ENCODE assay signal across 25 cellular contexts in the genomic region with DNA sequence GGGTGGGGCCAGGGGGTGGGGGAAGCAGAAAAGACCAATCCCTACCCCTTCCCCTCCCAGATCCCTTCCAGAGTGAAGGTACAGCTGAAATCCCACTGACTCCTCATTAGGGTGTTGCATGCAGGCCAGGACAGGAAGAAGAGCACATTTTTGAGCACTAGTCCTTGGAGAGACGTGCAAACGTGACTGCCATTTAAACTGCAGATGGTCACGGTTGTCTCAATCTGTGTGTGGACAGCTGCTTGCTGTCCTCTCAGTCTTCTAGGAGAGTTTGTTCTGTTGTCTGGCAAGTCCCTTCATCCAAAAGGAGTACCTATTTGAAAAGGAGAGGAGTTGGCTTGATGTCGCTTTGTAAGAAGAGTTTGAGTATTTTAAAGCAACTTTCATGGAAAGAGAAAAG.
"Had no signal": no experiment of that assay in that cellular context is flagged by ENCODE, and none has a peak within 500 bp of the region (broad histone marks: within the 10 kb centered on the region; RNA-seq: fewer than 3 reads in every experiment).

No MANE protein-coding gene starts in this region.

- ATAC-seq: activated CD4-positive, alpha-beta T cell treated with anti-CD3 and anti-CD28 coated beads for 36 hours; activated CD8-positive, alpha-beta memory T cell treated with anti-CD3 and anti-CD28 coated beads, Interleukin-2, amount 10 ng/mL, durations not matched to agents 7 days and 5 days; activated CD8-positive, alpha-beta T cell treated with anti-CD3 and anti-CD28 coated beads, Interleukin-2, amount 10 ng/mL, durations not matched to agents 7 days and 5 days; activated naive CD4-positive, alpha-beta T cell treated with anti-CD3 and anti-CD28 coated beads, Interleukin-2, amount 50 U/mL, for 72 hours; activated T-cell treated with anti-CD3 and anti-CD28 coated beads, Interleukin-2, amount 50 U/mL, for 72 hours; gastroesophageal sphincter; left cardiac atrium; left ventricle myocardium superior; pancreas; sciatic nerve; stimulated activated effector memory CD8-positive, alpha-beta T cell treated with anti-CD3 and anti-CD28 coated beads, Interleukin-12 subunit alpha, Interleukin-12 subunit beta, amount 100 ng/mL, for 72 hours had no signal

- DNase-seq: activated CD4-positive, alpha-beta T cell treated with anti-CD3 and anti-CD28 coated beads for 36 hours; activated CD4-positive, CD25-positive, alpha-beta regulatory T cell; activated CD8-positive, alpha-beta memory T cell treated with anti-CD3 and anti-CD28 coated beads, Interleukin-2, amount 10 ng/mL, durations not matched to agents 7 days and 5 days; activated CD8-positive, alpha-beta T cell treated with anti-CD3 and anti-CD28 coated beads, Interleukin-2, amount 10 ng/mL, durations not matched to agents 7 days and 5 days; activated naive CD4-positive, alpha-beta T cell; activated T-cell treated with anti-CD3 and anti-CD28 coated beads, Interleukin-2, amount 50 U/mL, for 72 hours; central memory CD4-positive, alpha-beta T cell; head of caudate nucleus; hippocampal formation; left cardiac atrium; left ventricle myocardium superior; naive B cell; nephron progenitor cell; pancreas; retina; small intestine; stimulated activated CD4-positive, alpha-beta T cell treated with anti-CD3 and anti-CD28 coated beads, Interleukin-4, amount 100 ng/mL, for 24 hours; uterus had no signal

- H3K27me3 ChIP-seq: breast epithelium, gastroesophageal sphincter, pancreas, uterus had no signal

- H3K27ac ChIP-seq: breast epithelium, gastroesophageal sphincter, pancreas, prostate gland, thoracic aorta, uterus had no signal

- H3K9me3 ChIP-seq: breast epithelium, gastroesophageal sphincter, pancreas, prostate gland, thoracic aorta, uterus had no signal

- H3K36me3 ChIP-seq: breast epithelium, gastroesophageal sphincter, pancreas, prostate gland, thoracic aorta, uterus had no signal

- H3K4me1 ChIP-seq: breast epithelium, gastroesophageal sphincter, pancreas, prostate gland, uterus had no signal

- H3K4me3 ChIP-seq: breast epithelium, gastroesophageal sphincter, pancreas, prostate gland, thoracic aorta, uterus had no signal
